ENCODE assay signal across 25 cellular contexts in the genomic region with DNA sequence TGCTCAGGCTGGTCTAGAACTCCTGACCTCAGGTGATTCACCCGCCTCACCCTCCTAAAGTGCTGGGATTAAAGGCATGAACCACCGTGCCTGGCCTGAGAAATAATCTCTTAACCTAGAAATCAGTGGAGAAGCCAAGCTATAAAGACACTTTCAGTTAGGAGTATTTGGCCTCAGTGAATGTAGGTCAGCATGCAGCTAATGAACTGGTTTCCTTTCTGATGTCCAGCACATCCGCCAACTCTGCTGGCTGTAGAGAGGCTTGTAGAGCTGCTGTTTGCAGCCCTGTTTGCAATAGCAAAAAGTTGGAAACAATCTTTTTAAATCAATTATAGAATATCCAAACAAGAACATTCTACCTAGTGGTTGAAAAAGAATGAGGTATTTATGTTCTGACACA. TPM values are rescaled to one million over a fixed set of nuclear protein-coding genes. Genes with fewer than 3 reads are reported as not detected.
DNase-seq lines count a peak whose midpoint lies in the region; ATAC-seq, FAIRE-seq and TF ChIP-seq lines count a peak whose summit lies in the region.
"Had no signal": no experiment of that assay in that cellular context is flagged by ENCODE, and none has a peak within 500 bp of the region (broad histone marks: within the 10 kb centered on the region; RNA-seq: fewer than 3 reads in every experiment).

No MANE protein-coding gene starts in this region.

- FAIRE-seq in HepG2 (lab: Jason Lieb, UNC), result no peak
- FAIRE-seq: D721Med, GM12891, H1, HTR-8/SVneo, RCC 7860 had no signal

- H3K36me3 Mint-ChIP-seq in CD8-positive, alpha-beta memory T cell, result no peaks in the 10 kb centered on the region

- peaks cover 0 to 3% of the 10 kb centered on the region in 2 donors for H3K27me3 Mint-ChIP-seq in CD8-positive, alpha-beta memory T cell

- H4K20me1 ChIP-seq in HepG2 (ENCODE audit: insufficient read depth, low read length), result no peaks in the 10 kb centered on the region

- H3K27me3 ChIP-seq in liver (ENCODE audit: control insufficient read depth in 4 of 4, insufficient read depth in 4 of 4, low read length in 3 of 4), result no peaks in the 10 kb centered on the region
- H3K27me3 ChIP-seq in HepG2 (ENCODE audit: control insufficient read depth in 1 of 2, insufficient read depth in 2 of 2, low read length in 2 of 2), result no peaks in the 10 kb centered on the region
- no peaks in the 10 kb centered on the region for H3K27me3 ChIP-seq in CD8-positive, alpha-beta memory T cell (ENCODE audit: insufficient read depth, low read length, poor library complexity, severe bottlenecking)
- H3K27me3 ChIP-seq: MG63 had no signal

- no peaks in the 10 kb centered on the region for H3K4me1 Mint-ChIP-seq in CD8-positive, alpha-beta memory T cell

- H3K4me1 ChIP-seq in liver (ENCODE audit: control insufficient read depth in 4 of 4, insufficient read depth in 4 of 4, low read length in 3 of 4) (peaks cover 0 to 3% (median 2%) of the 10 kb centered on the region in 4 donors), HepG2 (ENCODE audit: insufficient read depth, low read length) (peaks cover 9% of the 10 kb centered on the region)
- H3K4me1 ChIP-seq in CD8-positive, alpha-beta memory T cell (ENCODE audit: insufficient read depth, low read length), result no peaks in the 10 kb centered on the region

- CTCF ChIA-PET in HepG2 (lab: Yijun Ruan, JAX; ENCODE audit: low intra/inter-chr PET ratio, low total read pairs), result no interaction called here
- CTCF ChIA-PET in CD8-positive, alpha-beta memory T cell (lab: Charles Lee), result no interaction called here

- BruUV-seq in HepG2 (replicated peaks; lab: Mats Ljungman, UMichigan), result no TSS peak

- no peak overlapping the region for H2AFZ ChIP-seq in HepG2 (ENCODE audit: low read length)

- DNase-seq in HepG2 (ENCODE audit: low spot score), result no peak
- DNase-seq in dermis blood vessel endothelial cell, result peak; percentile 77
- DNase-seq in medulla oblongata (ENCODE audit: extremely low spot score), result peak; percentile 13
- no peak for DNase-seq in CD8-positive, alpha-beta memory T cell
- DNase-seq in cortex of kidney (lab: John Stamatoyannopoulos, UW), result no peak
- DNase-seq: 8988T, ACHN, DMS53, GDM1, HCEC 1CT, IMR-90, KG1, MG63, NCI-H2029 treated with DMSO at 0.1 percent for 48 hours, NCI-H446 treated with DMSO at 0.1 percent for 48 hours, NCI-H82, SIG-M5 had no signal

- ATAC-seq in HepG2 (no peak), GM19463 (IDR thresholded peaks at IDR 0.05; ENCODE audit: unreplicated experiment) (no peak)

- no peaks in the 10 kb centered on the region for H3K36me3 ChIP-seq in liver (ENCODE audit: control insufficient read depth in 4 of 4, insufficient read depth in 3 of 4, low read depth in 1 of 4, low read length in 3 of 4)
- no peaks in the 10 kb centered on the region for H3K36me3 ChIP-seq in HepG2 (replicated peaks in 1 of 2; ENCODE audit: control insufficient read depth in 1 of 2, insufficient read depth in 2 of 2, low read length in 2 of 2)
- no peaks in the 10 kb centered on the region for H3K36me3 ChIP-seq in CD8-positive, alpha-beta memory T cell (ENCODE audit: insufficient read depth, low read length)
- H3K36me3 ChIP-seq: MG63 had no signal

- WGBS in liver, result 40% methylated on average over 3 of the region's 3 CpGs
- 58% methylated on average over 3 of the region's 3 CpGs for WGBS in HepG2 (ENCODE audit: low lambda C conversion rate)

- H3K4me3 Mint-ChIP-seq in CD8-positive, alpha-beta memory T cell, result no peak overlapping the region

- TF ChIP-seq CTCF in liver (IDR thresholded peaks at IDR 0.05; ENCODE audit: low read depth, low read length, missing input control), result no peak
- TF ChIP-seq CTCF in HepG2 (CRISPR knock-in tag; IDR thresholded peaks at IDR 0.05), result no peak

- no peak overlapping the region for H3K4me2 ChIP-seq in HepG2 (ENCODE audit: low read depth, low read length)

- no peak overlapping the region for H3K27ac Mint-ChIP-seq in CD8-positive, alpha-beta memory T cell

- in situ Hi-C loops in HepG2 (cut with HindIII; ENCODE audit: extremely low pct_ligation_motif_present, low pct_unique_long_range_greater_than_20kb), result no loop called here

- H3K9ac ChIP-seq in liver (ENCODE audit: low read depth in 1 of 2, low read length in 2 of 2), result no peak overlapping the region
- H3K9ac ChIP-seq in HepG2 (ENCODE audit: insufficient read depth, low read depth, low read length), result no peak overlapping the region

- peak; percentile 9 to 27 for TF ChIP-seq RAD21 in liver (IDR thresholded peaks at IDR 0.05)
- TF ChIP-seq RAD21 in HepG2 (CRISPR knock-in tag; IDR thresholded peaks at IDR 0.05), result no peak

- TF ChIP-seq POLR2A in HepG2 (IDR thresholded peaks at IDR 0.05; ENCODE audit: insufficient read depth in 1 of 2, low read depth in 2 of 2, low read length in 2 of 2), result no peak

- intact Hi-C loops in HepG2 (cut with micrococcal nuclease; ENCODE audit: unreplicated experiment), result no loop called here

- TF ChIP-seq EP300 in HepG2 (IDR thresholded peaks at IDR 0.05; ENCODE audit: low read depth in 2 of 2, low read length in 2 of 2) (no peak), HepG2 (CRISPR knock-in tag; IDR thresholded peaks at IDR 0.05; ENCODE audit: borderline replicate concordance) (no peak)

- H3K27ac ChIP-seq in liver (ENCODE audit: low read depth in 1 of 2, low read length in 2 of 2) (peak overlapping the region in 1 of 2 donors; percentile 18), HepG2 (ENCODE audit: extremely low read length, insufficient read depth, low read length) (no peak overlapping the region)
- no peak overlapping the region for H3K27ac ChIP-seq in CD8-positive, alpha-beta memory T cell (ENCODE audit: low read depth, low read length)
- H3K27ac ChIP-seq: SK-N-MC had no signal

- no peaks in the 10 kb centered on the region for H3K9me3 ChIP-seq in liver (ENCODE audit: control insufficient read depth in 4 of 4, low read length in 3 of 4)
- no peaks in the 10 kb centered on the region for H3K9me3 ChIP-seq in HepG2 (ENCODE audit: low read length)
- H3K9me3 ChIP-seq in CD8-positive, alpha-beta memory T cell (ENCODE audit: low read length), result no peaks in the 10 kb centered on the region
- H3K9me3 ChIP-seq: MG63 had no signal

- POLR2A ChIA-PET in HepG2 (lab: Yijun Ruan, JAX), result no interaction called here
- POLR2A ChIA-PET in CD8-positive, alpha-beta memory T cell (lab: Charles Lee), result no interaction called here

- no peaks in the 10 kb centered on the region for H3K79me2 ChIP-seq in HepG2 (ENCODE audit: insufficient read depth, low read length)

- H3K9me3 Mint-ChIP-seq in CD8-positive, alpha-beta memory T cell, result peaks cover 0 to 4% (median 0%) of the 10 kb centered on the region in 5 donors

- H3K4me3 ChIP-seq in liver (ENCODE audit: low read depth in 1 of 3, low read length in 3 of 3) (no peak overlapping the region), HepG2 (replicated peaks in 1 of 3; ENCODE audit: insufficient read depth in 1 of 3, low read depth in 2 of 3, low read length in 3 of 3) (no peak overlapping the region)
- H3K4me3 ChIP-seq in CD8-positive, alpha-beta memory T cell (ENCODE audit: low read length), result no peak overlapping the region
- H3K4me3 ChIP-seq: MG63, SK-N-MC had no signal

TF ChIP-seq in liver, 16 proteins besides CTCF, POLR2A, EP300 and RAD21 (continues in another document):
- TF ChIP-seq GABPA (IDR thresholded peaks at IDR 0.05 in 1 of 2, conservative IDR thresholded peaks at IDR 0.05 in 1 of 2) (no peak), YY1 (IDR thresholded peaks at IDR 0.05) (no peak), TAF1 (conservative IDR thresholded peaks at IDR 0.05) (no peak), HNF4A (conservative IDR thresholded peaks at IDR 0.05) (no peak), FOXA1 (IDR thresholded peaks at IDR 0.05) (no peak)
- TF ChIP-seq, protein P1, sequence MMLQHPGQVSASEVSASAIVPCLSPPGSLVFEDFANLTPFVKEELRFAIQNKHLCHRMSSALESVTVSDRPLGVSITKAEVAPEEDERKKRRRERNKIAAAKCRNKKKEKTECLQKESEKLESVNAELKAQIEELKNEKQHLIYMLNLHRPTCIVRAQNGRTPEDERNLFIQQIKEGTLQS (IDR thresholded peaks at IDR 0.05), result no peak

TF ChIP-seq in HepG2, 621 proteins besides CTCF, POLR2A, EP300 and RAD21 (continues in another document):
- TF ChIP-seq ZNF431 (CRISPR knock-in tag; IDR thresholded peaks at IDR 0.05; ENCODE audit: borderline replicate concordance, low read depth) (no peak), SALL1 (CRISPR knock-in tag; IDR thresholded peaks at IDR 0.05) (no peak), ZNF501 (CRISPR knock-in tag; IDR thresholded peaks at IDR 0.05) (no peak)

RNA-seq across cellular contexts. Expression of a gene that starts 42.4 kb away (rescaled TPM):
- total RNA-seq in liver (10 to 100 TPM; 61.2 to 77.8 TPM), HepG2 (2016; rRNA removed; fragmentation: Illumina TruSeq; extraction: Trizol) (43.9 and 72.4 TPM in 2 replicates), dermis blood vessel endothelial cell (74.2 and 123 TPM in 2 replicates)
- polyA plus RNA-seq in liver (10 to 100 TPM; 22.1 to 54.4 TPM), HepG2 (2011; rRNA removed) (50.1 and 51.9 TPM in 2 replicates)
- 13.9 and 14.9 TPM in 2 replicates for total RNA-seq in HepG2 (2016; cell fraction: cytosol; rRNA removed; fragmentation: Illumina TruSeq; extraction: Trizol; ENCODE audit: low read depth)
- total RNA-seq in HepG2 (2016; cell fraction: insoluble cytoplasmic fraction; rRNA removed; fragmentation: Illumina TruSeq; extraction: Trizol), result 38.2 and 72.3 TPM in 2 replicates
- total RNA-seq in HepG2 (2016; cell fraction: membrane; rRNA removed; fragmentation: Illumina TruSeq; extraction: Trizol), result 35.5 and 41.3 TPM in 2 replicates
- 100 and 107 TPM in 2 replicates for total RNA-seq in HepG2 (2016; cell fraction: nucleus; rRNA removed; fragmentation: Illumina TruSeq; extraction: Trizol)
- polyA plus RNA-seq in HepG2 (2011; cell fraction: cytosol; rRNA removed), result 25.4 and 42.1 TPM in 2 replicates
- 43.1 and 55.3 TPM in 2 replicates for polyA plus RNA-seq in HepG2 (2011; cell fraction: nucleus; rRNA removed)
- 83.4 and 101 TPM in 2 replicates for polyA plus RNA-seq in HepG2 (2012)
- polyA plus RNA-seq in HepG2 (2016; cell fraction: cytosol; fragmentation: Illumina TruSeq; extraction: Trizol; ENCODE audit: low read depth), result 10.8 and 11.0 TPM in 2 replicates
- 47.3 and 49.0 TPM in 2 replicates for polyA plus RNA-seq in HepG2 (2016; cell fraction: insoluble cytoplasmic fraction; fragmentation: Illumina TruSeq; extraction: Trizol; ENCODE audit: low read depth)
- polyA plus RNA-seq in HepG2 (2016; cell fraction: membrane; fragmentation: Illumina TruSeq; extraction: Trizol; ENCODE audit: low read depth), result 27.9 and 31.0 TPM in 2 replicates
- polyA plus RNA-seq in HepG2 (2016; cell fraction: nucleus; fragmentation: Illumina TruSeq; extraction: Trizol; ENCODE audit: insufficient read depth, low read depth), result 151 and 157 TPM in 2 replicates
- polyA minus RNA-seq in HepG2 (2011; rRNA and poly(A)+ RNA removed; ENCODE audit: low replicate concordance), result 88.1 and 141 TPM in 2 replicates
- polyA minus RNA-seq in HepG2 (2011; cell fraction: cytosol; rRNA and poly(A)+ RNA removed), result 50.1 and 59.2 TPM in 2 replicates
- polyA minus RNA-seq in HepG2 (2011; cell fraction: nucleus; rRNA and poly(A)+ RNA removed), result 54.8 and 92.7 TPM in 2 replicates
- total RNA-seq in CD8-positive, alpha-beta memory T cell, result 100 to 1,000 TPM; 117 to 124 TPM
- polyA plus RNA-seq in CD8-positive, alpha-beta memory T cell, result 96.9 TPM

Comparison
In these comparisons a context has a peak if more than half of its experiments do, and no peak if none do; other contexts are left out.
1. DNase-seq: peak in dermis blood vessel endothelial cell (single experiment) and medulla oblongata (single experiment); none in HepG2 (single experiment), CD8-positive, alpha-beta memory T cell (0 of 5) and cortex of kidney (single experiment).